ENCODE assay signal across 1 cellular context in the genomic region with DNA sequence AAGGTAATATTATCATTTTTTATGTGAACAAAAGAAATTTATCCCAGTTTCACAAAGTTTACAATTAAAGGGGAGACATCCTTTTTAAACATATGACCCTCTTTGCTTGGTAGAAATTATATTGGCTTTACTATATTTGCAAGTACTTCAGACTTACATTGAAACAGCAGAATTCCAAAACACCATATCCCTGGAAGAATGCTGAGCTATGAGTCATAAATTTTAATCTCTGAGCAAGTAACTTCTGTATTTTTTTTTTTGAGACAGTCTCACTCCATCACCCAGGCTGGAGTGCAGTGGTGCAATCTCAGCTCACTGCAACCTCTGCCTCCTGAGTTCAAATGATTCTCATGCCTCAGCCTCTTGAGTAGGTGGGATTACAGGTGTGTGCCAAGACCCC.
A peak's percentile ranks its signal among the peaks of the same experiment; 100 is the strongest.
TF ChIP-seq lines count a peak whose summit lies in the region.

No MANE protein-coding gene starts in this region.

TF ChIP-seq in IMR-90, 13 proteins besides CTCF, POLR2A, EP300 and RAD21 (continued from another document):
- TF ChIP-seq RCOR1 (IDR thresholded peaks at IDR 0.05; ENCODE audit: insufficient replicate concordance, low read length) (no peak), CEBPB (IDR thresholded peaks at IDR 0.05; ENCODE audit: low read depth, low read length) (peak; percentile 47), NFE2L2 (IDR thresholded peaks at IDR 0.05; ENCODE audit: low read depth, low read length) (no peak), MAZ (IDR thresholded peaks at IDR 0.05; ENCODE audit: borderline replicate concordance, low read depth, low read length) (no peak), BHLHE40 (IDR thresholded peaks at IDR 0.05; ENCODE audit: low read depth, low read length) (no peak)
- TF ChIP-seq, protein P1, sequence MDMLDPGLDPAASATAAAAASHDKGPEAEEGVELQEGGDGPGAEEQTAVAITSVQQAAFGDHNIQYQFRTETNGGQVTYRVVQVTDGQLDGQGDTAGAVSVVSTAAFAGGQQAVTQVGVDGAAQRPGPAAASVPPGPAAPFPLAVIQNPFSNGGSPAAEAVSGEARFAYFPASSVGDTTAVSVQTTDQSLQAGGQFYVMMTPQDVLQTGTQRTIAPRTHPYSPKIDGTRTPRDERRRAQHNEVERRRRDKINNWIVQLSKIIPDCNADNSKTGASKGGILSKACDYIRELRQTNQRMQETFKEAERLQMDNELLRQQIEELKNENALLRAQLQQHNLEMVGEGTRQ (IDR thresholded peaks at IDR 0.05; ENCODE audit: low read depth, low read length), result no peak
